ENCODE assay signal across 8 cellular contexts in the genomic region with DNA sequence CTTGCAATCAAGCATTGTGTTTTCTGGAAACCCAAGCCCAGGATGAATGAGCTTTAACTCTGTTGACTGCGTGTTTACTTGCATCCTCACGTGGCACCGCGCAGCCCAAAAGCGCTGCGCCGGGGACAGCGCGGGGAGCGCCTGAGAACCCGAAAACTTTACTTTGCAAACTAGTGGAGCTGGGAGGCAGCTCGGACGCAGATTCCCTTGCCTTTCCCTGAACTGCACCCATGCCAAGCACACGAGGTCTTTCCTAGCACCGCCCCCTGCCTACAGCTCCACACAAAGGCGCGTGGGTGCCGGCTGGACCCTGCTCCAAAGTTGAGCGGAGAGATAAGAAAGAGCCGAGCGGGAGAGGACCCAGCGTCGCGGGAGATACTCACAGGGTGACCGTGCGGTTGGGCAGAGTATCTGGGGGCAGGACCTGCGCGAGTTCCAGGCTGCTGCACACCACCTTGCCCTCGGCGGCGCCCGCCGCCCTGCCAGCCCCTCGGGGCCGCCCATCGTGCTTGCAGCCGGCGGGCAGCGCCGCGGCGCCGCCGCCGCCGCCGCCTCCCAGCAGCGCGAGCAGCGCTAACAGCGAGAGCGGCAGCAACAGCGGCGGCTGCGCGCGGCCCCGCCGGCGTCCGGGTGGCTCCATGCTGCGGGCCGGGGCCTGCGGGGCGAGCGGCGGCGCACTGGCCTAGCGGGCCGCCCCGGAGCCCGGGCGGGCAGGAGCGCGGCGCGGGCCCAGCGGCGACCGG. TPM values are rescaled to one million over a fixed set of nuclear protein-coding genes. Genes with fewer than 3 reads are reported as not detected.
DNase-seq lines count a peak whose midpoint lies in the region; ATAC-seq and TF ChIP-seq lines count a peak whose summit lies in the region.

No MANE protein-coding gene starts in this region.

- no peak overlapping the region for H3K27ac Mint-ChIP-seq in CD4-positive, alpha-beta memory T cell

- H3K4me1 Mint-ChIP-seq in CD4-positive, alpha-beta memory T cell, result peaks cover 0 to 13% (median 6%) of the 10 kb centered on the region in 4 donors

- CTCF ChIA-PET in CD4-positive, alpha-beta memory T cell (lab: Charles Lee; ENCODE audit: partially characterized antibody), result no interaction called here

- H3K27me3 Mint-ChIP-seq in CD4-positive, alpha-beta memory T cell, result peaks cover 24 to 30% of the 10 kb centered on the region in 2 donors

- POLR2A ChIA-PET in CD4-positive, alpha-beta memory T cell (lab: Charles Lee; ENCODE audit: partially characterized antibody), result no interaction called here

- H3K27ac ChIP-seq in CD4-positive, alpha-beta memory T cell (ENCODE audit: low read depth, low read length), result no peak overlapping the region
- H3K27ac ChIP-seq in VCaP (peak overlapping the region; percentile 88), lung (ENCODE audit: low read depth in 1 of 2, low read length in 1 of 2) (peak overlapping the region; percentile 81 to 86)

- peaks cover 0 to 20% (median 9%) of the 10 kb centered on the region in 8 donors for H3K9me3 Mint-ChIP-seq in CD4-positive, alpha-beta memory T cell

- no peak overlapping the region for H3K4me3 ChIP-seq in CD4-positive, alpha-beta memory T cell (ENCODE audit: low read length in 2 of 2)
- H3K4me3 ChIP-seq in endocrine pancreas (ENCODE audit: control insufficient read depth, insufficient read depth, low read length) (peak overlapping the region; percentile 92), lung (peak overlapping the region; percentile 68)

- DNase-seq in CD4-positive, alpha-beta memory T cell, result no peak
- DNase-seq in NCI-H1105 treated with DMSO at 0.1 percent for 48 hours (lab: John Stamatoyannopoulos, UW) (peak; percentile 55), lung (ENCODE audit: low spot score) (peak; percentile 52)
- DNase-seq in stimulated activated CD4-positive, alpha-beta T cell treated with anti-CD3 and anti-CD28 coated beads, TNF-alpha, amount 100 ng/mL, for 4 hours (ENCODE audit: low read depth in 3 of 3), result peak in 2 of 3 experiments; percentile 3 to 16

- no peak for TF ChIP-seq CTCF in VCaP (conservative IDR thresholded peaks at IDR 0.05)
- TF ChIP-seq CTCF in lung (IDR thresholded peaks at IDR 0.05; ENCODE audit: control extremely low read depth, extremely low read depth), result no peak

- no peaks in the 10 kb centered on the region for H3K27me3 ChIP-seq in CD4-positive, alpha-beta memory T cell (ENCODE audit: insufficient read depth, low read length)
- H3K27me3 ChIP-seq in endocrine pancreas (ENCODE audit: control insufficient read depth, insufficient read depth, low read length) (no peaks in the 10 kb centered on the region), lung (ENCODE audit: control insufficient read depth, insufficient read depth) (no peaks in the 10 kb centered on the region)

- 0 to 1% methylated on average over 47 to 80 of the region's 80 CpGs for WGBS in lung, 2 donors

- peaks cover 0 to 2% of the 10 kb centered on the region in 2 donors for H3K36me3 Mint-ChIP-seq in CD4-positive, alpha-beta memory T cell

- H3K9ac ChIP-seq in endocrine pancreas (ENCODE audit: control insufficient read depth, insufficient read depth, low read length), result peak overlapping the region; percentile 62

- H3K4me1 ChIP-seq in CD4-positive, alpha-beta memory T cell (ENCODE audit: insufficient read depth, low read length), result no peaks in the 10 kb centered on the region
- H3K4me1 ChIP-seq in endocrine pancreas (ENCODE audit: control insufficient read depth, insufficient read depth, low read length) (peaks cover 6% of the 10 kb centered on the region), lung (ENCODE audit: control insufficient read depth in 2 of 2, insufficient read depth in 2 of 2, low read length in 2 of 2) (peaks cover 0 to 5% of the 10 kb centered on the region in 2 donors)

- intact Hi-C loops in CD4-positive, alpha-beta memory T cell (cut with micrococcal nuclease), result no loop called here

- no peaks in the 10 kb centered on the region for H3K9me3 ChIP-seq in CD4-positive, alpha-beta memory T cell (ENCODE audit: control insufficient read depth in 1 of 2, low read length in 2 of 2)
- no peaks in the 10 kb centered on the region for H3K9me3 ChIP-seq in endocrine pancreas (ENCODE audit: control insufficient read depth, low read length)
- no peaks in the 10 kb centered on the region for H3K9me3 ChIP-seq in lung (ENCODE audit: control insufficient read depth in 2 of 2, insufficient read depth in 1 of 2, low read length in 1 of 2)

- peak overlapping the region in 7 of 8 donors; percentile 43 to 81 (median 68) for H3K4me3 Mint-ChIP-seq in CD4-positive, alpha-beta memory T cell

- peak; percentile 31 for ATAC-seq in GM21529 (IDR thresholded peaks at IDR 0.05; ENCODE audit: unreplicated experiment)
- ATAC-seq in lung (ENCODE audit: insufficient read depth, low FRiP score), result peak; percentile 57
- no peak for ATAC-seq in HG02840 (IDR thresholded peaks at IDR 0.05; ENCODE audit: low FRiP score, unreplicated experiment)

- H3K36me3 ChIP-seq in CD4-positive, alpha-beta memory T cell (ENCODE audit: insufficient read depth, low read length), result no peaks in the 10 kb centered on the region
- H3K36me3 ChIP-seq in endocrine pancreas (ENCODE audit: control insufficient read depth, insufficient read depth, low read length) (no peaks in the 10 kb centered on the region), lung (ENCODE audit: control insufficient read depth in 2 of 2, insufficient read depth in 2 of 2, low read length in 2 of 2) (no peaks in the 10 kb centered on the region)

RNA-seq across cellular contexts. Expression of a gene that starts 0.6 kb away (rescaled TPM):
- total RNA-seq in CD4-positive, alpha-beta memory T cell, result under 1 TPM; 0.20 to 0.30 TPM
- under 1 TPM in 1 of 2 donors, not detected in 1; 0.09 TPM for polyA plus RNA-seq in CD4-positive, alpha-beta memory T cell
- 10 to 100 TPM; 14.9 to 62.8 TPM for total RNA-seq in lung
- polyA plus RNA-seq in lung, result 1 to 10 TPM; 6.6 to 8.9 TPM

Comparison
In these comparisons a context has a peak if more than half of its experiments do, and no peak if none do; other contexts are left out.
1. DNase-seq: peak in NCI-H1105 treated with DMSO at 0.1 percent for 48 hours (single experiment), lung (single experiment) and stimulated activated CD4-positive, alpha-beta T cell treated with anti-CD3 and anti-CD28 coated beads, TNF-alpha, amount 100 ng/mL, for 4 hours (2 of 3); none in CD4-positive, alpha-beta memory T cell (0 of 5).
2. H3K4me3 ChIP-seq: peak in endocrine pancreas (single experiment) and lung (single experiment); none in CD4-positive, alpha-beta memory T cell (0 of 2).
3. RNA of a gene that starts 0.6 kb away (total RNA-seq): 14.9 to 62.8 TPM in lung; 0.20 to 0.30 TPM in CD4-positive, alpha-beta memory T cell; every median in the first group is over 10 times any median in the second.